Comparison of ENCODE assay signal across 21 cellular contexts in genomic region chr3:25719321-25719720, GRCh38.
"Had no signal": no experiment of that assay in that cellular context is flagged by ENCODE, and none has a peak within 500 bp of the region (broad histone marks: within the 10 kb centered on the region; RNA-seq: fewer than 3 reads in every experiment).

No MANE protein-coding gene starts in this region.

- H3K4me2 ChIP-seq: hepatocyte had no signal

- H3K9me3 Mint-ChIP-seq: endodermal cell, type B pancreatic cell had no signal

- H3K27me3 ChIP-seq: foreskin keratinocyte, hepatocyte, right atrium auricular region, suprapubic skin, thyroid gland had no signal

- H3K27ac Mint-ChIP-seq: endodermal cell, type B pancreatic cell had no signal

- H2AFZ ChIP-seq: hepatocyte had no signal

- H3K9me3 ChIP-seq: right atrium auricular region, thyroid gland had no signal

- H3K4me1 ChIP-seq: foreskin keratinocyte, right atrium auricular region, suprapubic skin, thyroid gland had no signal

- H3K79me2 ChIP-seq: hepatocyte had no signal

- H3K4me1 Mint-ChIP-seq: endodermal cell, neural crest cell had no signal

- DNase-seq: effector CD4-positive, alpha-beta T cell; endodermal cell; erythroblast; foreskin keratinocyte; head of caudate nucleus; left colon; left ventricle myocardium superior; mesendoderm; naive B cell; posterior cingulate gyrus; small intestine; stimulated activated CD4-positive, alpha-beta T cell treated with anti-CD3 and anti-CD28 coated beads, Interleukin-12 subunit alpha, Interleukin-12 subunit beta, amount 100 ng/mL, for 4 hours; stimulated activated naive CD4-positive, alpha-beta T cell treated with Interleukin-2 at 50 U/mL for 16 hours; thyroid gland had no signal

- H3K4me3 ChIP-seq: coronary artery, hepatocyte, lung, right atrium auricular region, suprapubic skin, thyroid gland had no signal

- H3K36me3 ChIP-seq: right atrium auricular region had no signal

- ATAC-seq: foreskin keratinocyte, left colon, left ventricle myocardium superior had no signal

- H3K4me3 Mint-ChIP-seq: endodermal cell, naive B cell, neural crest cell, type B pancreatic cell had no signal

- H3K27me3 Mint-ChIP-seq: naive B cell, type B pancreatic cell had no signal

- H3K27ac ChIP-seq: coronary artery, foreskin keratinocyte, hepatocyte, right atrium auricular region, suprapubic skin, thyroid gland had no signal
